In the genomic region with DNA sequence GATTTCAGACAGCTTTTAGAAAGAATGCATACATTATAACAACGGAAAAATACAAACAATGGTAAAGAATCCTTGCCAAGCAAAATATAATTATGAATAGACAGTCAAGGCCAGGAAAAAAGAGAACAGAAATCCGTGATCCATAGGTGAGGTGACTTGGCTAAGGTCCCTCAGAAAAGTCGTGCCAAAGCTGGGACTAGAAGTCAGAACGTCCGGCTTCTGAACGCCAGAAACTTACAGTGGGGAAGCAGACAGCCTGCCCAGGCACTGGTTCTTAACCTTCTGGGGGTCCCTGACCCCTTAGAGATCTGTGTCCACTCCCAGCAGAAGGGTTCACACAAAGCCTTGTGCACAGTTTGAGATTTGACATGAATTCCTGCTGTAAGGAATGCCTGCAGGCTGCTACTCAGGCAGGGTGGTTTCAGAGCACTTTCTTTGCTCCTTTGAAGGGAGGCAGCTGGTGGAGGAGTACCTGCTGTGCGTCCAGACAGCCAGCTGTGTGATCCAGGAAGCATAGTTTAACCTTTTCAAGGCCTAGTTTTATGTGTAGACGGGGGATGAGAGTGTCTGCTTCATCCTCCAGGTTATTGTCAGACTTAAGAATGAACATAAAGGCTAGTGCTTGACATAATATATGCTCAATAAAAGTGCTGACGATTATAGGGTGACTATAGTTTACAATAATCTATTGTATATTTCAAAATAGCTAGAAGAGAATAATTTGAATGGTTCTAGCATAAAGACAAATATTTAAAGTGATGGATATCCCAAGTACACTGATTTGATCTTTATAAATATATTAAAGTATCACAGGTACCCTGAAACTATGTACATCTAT, we compare ENCODE assay signal across 8 cellular contexts.
DNase-seq lines count a peak whose midpoint lies in the region; FAIRE-seq and TF ChIP-seq lines count a peak whose summit lies in the region.

No MANE protein-coding gene starts in this region.

- no peaks in the 10 kb centered on the region for H3K36me3 Mint-ChIP-seq in activated T-cell treated with anti-CD3 and anti-CD28 coated beads, Interleukin-2, amount 50 U/mL, for 24 hours (ENCODE audit: low read depth)

- H3K9me3 Mint-ChIP-seq in activated T-cell treated with anti-CD3 and anti-CD28 coated beads, Interleukin-2, amount 50 U/mL, for 24 hours, result no peaks in the 10 kb centered on the region

- TF ChIP-seq CTCF in astrocyte of the spinal cord (IDR thresholded peaks at IDR 0.05; ENCODE audit: low read depth, low read length), result no peak

- H3K27ac Mint-ChIP-seq in activated T-cell treated with anti-CD3 and anti-CD28 coated beads, Interleukin-2, amount 50 U/mL, for 24 hours, result peak overlapping the region; percentile 61

- peaks cover 13% of the 10 kb centered on the region for H3K27me3 Mint-ChIP-seq in activated T-cell treated with anti-CD3 and anti-CD28 coated beads, Interleukin-2, amount 50 U/mL, for 24 hours

- no peak for DNase-seq in activated T-cell treated with anti-CD3 and anti-CD28 coated beads, Interleukin-2, amount 50 U/mL, for 24 hours
- DNase-seq in activated T-cell treated with anti-CD3 and anti-CD28 coated beads, Interleukin-2, amount 50 U/mL, for 1 hour, result no peak
- DNase-seq in astrocyte of the spinal cord (ENCODE audit: low read depth, low spot score) (peak; percentile 62), inferior parietal cortex (ENCODE audit: extremely low spot score) (peak; percentile 49), HTR-8/SVneo (ENCODE audit: insufficient read length, low spot score) (no peak), GDM1 (lab: John Stamatoyannopoulos, UW) (no peak), GM03348 (ENCODE audit: low spot score) (no peak)

- peak overlapping the region; percentile 78 to 95 (median 88) for H3K27ac ChIP-seq in skin epidermis

- peaks cover 19% of the 10 kb centered on the region for H3K4me1 Mint-ChIP-seq in activated T-cell treated with anti-CD3 and anti-CD28 coated beads, Interleukin-2, amount 50 U/mL, for 24 hours (ENCODE audit: low read depth)

- H3K4me3 Mint-ChIP-seq in activated T-cell treated with anti-CD3 and anti-CD28 coated beads, Interleukin-2, amount 50 U/mL, for 24 hours, result peak overlapping the region; percentile 64

- in situ Hi-C loops in astrocyte of the spinal cord (cut with HindIII; ENCODE audit: low sequenced_read_pairs), result no loop called here

- FAIRE-seq in HTR-8/SVneo (lab: Jason Lieb, UNC), result no peak

- peak overlapping the region; percentile 40 for H3K4me3 ChIP-seq in astrocyte of the spinal cord (ENCODE audit: low read depth, low read length)
- peak overlapping the region; percentile 38 to 58 (median 43) for H3K4me3 ChIP-seq in skin epidermis

Comparison
In these comparisons a context has a peak if more than half of its experiments do, and no peak if none do; other contexts are left out.
1. DNase-seq: peak in astrocyte of the spinal cord (single experiment) and inferior parietal cortex (single experiment); none in activated T-cell treated with anti-CD3 and anti-CD28 coated beads, Interleukin-2, amount 50 U/mL, for 24 hours (single experiment), activated T-cell treated with anti-CD3 and anti-CD28 coated beads, Interleukin-2, amount 50 U/mL, for 1 hour (single experiment), HTR-8/SVneo (single experiment), GDM1 (single experiment) and GM03348 (single experiment).